Comparison of ENCODE assay signal across 8 cellular contexts in genomic region chr9:111483862-111484563, GRCh38. TPM values are rescaled to one million over a fixed set of nuclear protein-coding genes. Genes with fewer than 3 reads are reported as not detected.
DNase-seq lines count a peak whose midpoint lies in the region; ATAC-seq and TF ChIP-seq lines count a peak whose summit lies in the region.

Gene ECPAS (minus strand): TSS chr9:111484383. CDS start chr9:111472918, 11,465 bp downstream.

- under 1% methylated on average over 99 of the region's 99 CpGs for WGBS in liver

- H3K4me3 ChIP-seq in liver (ENCODE audit: low read depth in 1 of 3, low read length in 3 of 3) = peak within 1 kb of the TSS; percentile 76 to 99 (median 91)

- H3K36me3 ChIP-seq in liver (ENCODE audit: control insufficient read depth in 4 of 4, insufficient read depth in 3 of 4, low read depth in 1 of 4, low read length in 3 of 4) = no peaks in the 10 kb centered on the region

- no peaks in the 10 kb centered on the region for H3K27me3 ChIP-seq in liver (ENCODE audit: control insufficient read depth in 4 of 4, insufficient read depth in 4 of 4, low read length in 3 of 4)

- H3K9me3 ChIP-seq in liver (ENCODE audit: control insufficient read depth in 4 of 4, low read length in 3 of 4) = no peaks in the 10 kb centered on the region

- peak within 1 kb of the TSS; percentile 98 for H3K27ac ChIP-seq in liver (ENCODE audit: low read depth in 1 of 2, low read length in 2 of 2)

- H3K9ac ChIP-seq in liver (ENCODE audit: low read depth in 1 of 2, low read length in 2 of 2) = peak within 1 kb of the TSS; percentile 72 to 75

- peaks cover 0 to 10% (median 6%) of the 10 kb centered on the region in 4 donors for H3K4me1 ChIP-seq in liver (ENCODE audit: control insufficient read depth in 4 of 4, insufficient read depth in 4 of 4, low read length in 3 of 4)

- peak in 1 of 2 donors; percentile 32 for TF ChIP-seq RAD21 in liver (IDR thresholded peaks at IDR 0.05)

- ATAC-seq in GM18861 (IDR thresholded peaks at IDR 0.05; ENCODE audit: unreplicated experiment) = peak; percentile 50
- ATAC-seq in HG03066 (IDR thresholded peaks at IDR 0.05; ENCODE audit: low read depth, unreplicated experiment) = peak; percentile 45

- DNase-seq in AG08395 (ENCODE audit: low spot score) (peak; percentile 90), NCI-H524 treated with DMSO at 0.1 percent for 48 hours (lab: John Stamatoyannopoulos, UW) (peak; percentile 26), dermis microvascular lymphatic vessel endothelial cell (ENCODE audit: low read depth in 2 of 2) (peak; percentile 25 to 89)
- peak; percentile 49 to 60 for DNase-seq in activated CD4-positive, alpha-beta T cell treated with anti-CD3 and anti-CD28 coated beads, Interleukin-2, amount 50 U/mL, for 4 hours
- DNase-seq in stimulated activated CD4-positive, alpha-beta T cell treated with anti-CD3 and anti-CD28 coated beads, Interleukin-4, amount 100 ng/mL, for 1 hour = peak; percentile 69

- no peak for TF ChIP-seq CTCF in liver (IDR thresholded peaks at IDR 0.05; ENCODE audit: low read depth, low read length, missing input control)

TF ChIP-seq in liver, 16 proteins besides CTCF, POLR2A, EP300 and RAD21:
- peak; percentile 55 for TF ChIP-seq YY1 (IDR thresholded peaks at IDR 0.05)
- TF ChIP-seq GABPA (IDR thresholded peaks at IDR 0.05 in 1 of 2, conservative IDR thresholded peaks at IDR 0.05 in 1 of 2) = no peak
- TF ChIP-seq MAX (IDR thresholded peaks at IDR 0.05) = no peak
- no peak for TF ChIP-seq JUND (IDR thresholded peaks at IDR 0.05)
- no peak for TF ChIP-seq RXRA (IDR thresholded peaks at IDR 0.05)

RNA-seq across cellular contexts. Expression of gene ECPAS, which starts in this region (rescaled TPM):
- total RNA-seq in dermis microvascular lymphatic vessel endothelial cell (92.8 and 95.5 TPM in 2 replicates), liver (10 to 100 TPM; 32.2 to 60.8 TPM)
- polyA plus RNA-seq in liver = 10 to 100 TPM; 14.7 to 20.3 TPM

Comparison
In these comparisons a context has a peak if more than half of its experiments do, and no peak if none do; other contexts are left out.
1. Peak in every context shown above with its lines: DNase-seq, ATAC-seq, H3K4me3 ChIP-seq and H3K27ac ChIP-seq.
2. DNase-seq: peak in every context shown above with its lines; median percentile 90 in AG08395; 69 in stimulated activated CD4-positive, alpha-beta T cell treated with anti-CD3 and anti-CD28 coated beads, Interleukin-4, amount 100 ng/mL, for 1 hour; 57 in dermis microvascular lymphatic vessel endothelial cell; 54 in activated CD4-positive, alpha-beta T cell treated with anti-CD3 and anti-CD28 coated beads, Interleukin-2, amount 50 U/mL, for 4 hours; 26 in NCI-H524 treated with DMSO at 0.1 percent for 48 hours.